In the genomic region with DNA sequence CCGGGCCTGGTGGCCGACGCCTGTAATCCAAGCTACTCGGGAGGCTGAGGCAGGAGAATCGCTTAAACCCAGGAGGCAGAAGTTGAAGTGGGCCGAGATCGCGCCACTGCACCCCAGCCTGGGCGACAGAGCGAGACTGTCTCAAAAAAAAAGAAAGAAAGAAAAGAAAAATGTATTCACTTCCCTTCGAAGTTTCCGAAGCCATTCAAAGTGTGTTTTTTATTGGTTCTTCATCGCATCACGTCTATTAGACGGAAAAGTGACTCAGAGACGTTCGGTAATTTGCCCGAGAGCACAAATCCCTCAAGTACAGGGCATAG, we compare ENCODE assay signal across 9 cellular contexts. TPM values are rescaled to one million over a fixed set of nuclear protein-coding genes. Genes with fewer than 3 reads are reported as not detected.
DNase-seq lines count a peak whose midpoint lies in the region; ATAC-seq and TF ChIP-seq lines count a peak whose summit lies in the region.
"Not testable (repeated sequence)": the region's sequence is repeated elsewhere in the genome, so short reads cannot be mapped to it uniquely, and the experiment has no call there.
"Had no signal": no experiment of that assay in that cellular context is flagged by ENCODE, and none has a peak within 500 bp of the region (broad histone marks: within the 10 kb centered on the region; RNA-seq: fewer than 3 reads in every experiment).

No MANE protein-coding gene starts in this region.

- H3K4me3 ChIP-seq in AG04449 (ENCODE audit: low read depth, low read length) (peak overlapping the region; percentile 100), HCT116 (replicated peaks in 1 of 2; ENCODE audit: low read depth in 1 of 2, low read length in 2 of 2) (peak overlapping the region; percentile 82 to 84), SJSA1 (peak overlapping the region; percentile 71), ectodermal cell (ENCODE audit: insufficient read depth, low read depth, low read length) (peak overlapping the region; percentile 78), iPS DF 6.9 (ENCODE audit: low read length) (peak overlapping the region; percentile 22; the same call in 1 of the 2 replicates)

- CTCF ChIA-PET in AG04449 (lab: Yijun Ruan, JAX) (interaction anchor here (2.4 kb wide), 1 partner anchor 521 kb away, joined by 6 read pairs; no protein-coding TSS in a partner anchor), HCT116 (lab: Charles Lee) (interaction anchor here (1.2 to 1.4 kb wide), 2 partner anchors 9 to 521 kb away, joined by 5 read pairs; no protein-coding TSS in a partner anchor)

- ATAC-seq in HCT116; natural killer cell treated with Interleukin-12 subunit alpha and Interleukin-12 subunit beta and Interleukin-15 and Interleukin-18, amount 100 ng/mL, for 72 hours; stimulated activated memory B cell treated with anti-CD40 and anti-IgM and Interleukin-4, amounts not matched to agents 10 μg/mL and 1 μg/mL and 100 μg/mL, for 72 hours: not testable (repeated sequence)

- not testable (repeated sequence) for DNase-seq in AG04449 (ENCODE audit: low read depth, low spot score); HCT116 (ENCODE audit: low read depth, low spot score); SJSA1 (ENCODE audit: low read depth in 1 of 2, low spot score in 2 of 2); iPS DF 6.9 (ENCODE audit: low read depth, low spot score); natural killer cell treated with Interleukin-12 subunit alpha and Interleukin-12 subunit beta and Interleukin-15 and Interleukin-18, amount 100 ng/mL, for 72 hours (ENCODE audit: low spot score)

- H3K36me3 Mint-ChIP-seq in activated naive CD8-positive, alpha-beta T cell; natural killer cell treated with Interleukin-12 subunit alpha and Interleukin-12 subunit beta and Interleukin-15 and Interleukin-18, amount 100 ng/mL, for 72 hours; stimulated activated memory B cell treated with anti-CD40 and anti-IgM and Interleukin-4, amounts not matched to agents 10 μg/mL and 1 μg/mL and 100 μg/mL, for 72 hours: not testable (repeated sequence)

- peaks cover 39% of the 10 kb centered on the region for H3K4me1 Mint-ChIP-seq in activated naive CD8-positive, alpha-beta T cell (ENCODE audit: low read depth)
- peaks cover 20 to 32% of the 10 kb centered on the region in 2 donors for H3K4me1 Mint-ChIP-seq in natural killer cell treated with Interleukin-12 subunit alpha and Interleukin-12 subunit beta and Interleukin-15 and Interleukin-18, amount 100 ng/mL, for 72 hours (ENCODE audit: low read depth in 2 of 2)
- peaks cover 27% of the 10 kb centered on the region for H3K4me1 Mint-ChIP-seq in stimulated activated memory B cell treated with anti-CD40 and anti-IgM and Interleukin-4, amounts not matched to agents 10 μg/mL and 1 μg/mL and 100 μg/mL, for 72 hours

- peak overlapping the region; percentile 95 for H2AFZ ChIP-seq in HCT116 (ENCODE audit: low read depth, low read length, poor library complexity, severe bottlenecking)

- not testable (repeated sequence) for H3K36me3 ChIP-seq in HCT116 (ENCODE audit: control insufficient read depth in 1 of 2, insufficient read depth in 2 of 2, low read length in 2 of 2); ectodermal cell (ENCODE audit: control insufficient read depth, insufficient read depth, low read length); iPS DF 6.9 (ENCODE audit: control insufficient read depth, insufficient read depth, low read length)
- H3K36me3 ChIP-seq in SJSA1: peaks cover 11% of the 10 kb centered on the region

- intact Hi-C loops in HCT116 (cut with micrococcal nuclease): loop anchor here (5.0 kb wide), 1 partner anchor 523 kb away; no protein-coding TSS in a partner anchor

- H3K79me2 ChIP-seq in HCT116 (ENCODE audit: insufficient read depth, low read length): peaks cover 33% of the 10 kb centered on the region

- H3K27me3 ChIP-seq in HCT116 (ENCODE audit: insufficient read depth, low read length); SJSA1 (replicated peaks); ectodermal cell (ENCODE audit: control insufficient read depth, insufficient read depth, low read length, poor library complexity, severe bottlenecking); iPS DF 6.9 (ENCODE audit: control insufficient read depth, insufficient read depth, low read length): not testable (repeated sequence)

- not testable (repeated sequence) for H3K9me3 ChIP-seq in HCT116 (ENCODE audit: control insufficient read depth in 1 of 2, insufficient read depth in 1 of 2, low read depth in 1 of 2, low read length in 2 of 2); SJSA1 (replicated peaks); ectodermal cell (ENCODE audit: control insufficient read depth, low read length); iPS DF 6.9 (ENCODE audit: control insufficient read depth, insufficient read depth, low read length)

- TF ChIP-seq POLR2A in HCT116 (IDR thresholded peaks at IDR 0.05; ENCODE audit: borderline replicate concordance, extremely low read depth, insufficient read depth, insufficient read length): not testable (repeated sequence)

- not testable (repeated sequence) for TF ChIP-seq RAD21 in HCT116 (IDR thresholded peaks at IDR 0.05; ENCODE audit: low read depth)

- H3K27ac Mint-ChIP-seq in activated naive CD8-positive, alpha-beta T cell: peak overlapping the region; percentile 95
- peak overlapping the region; percentile 91 to 94 for H3K27ac Mint-ChIP-seq in natural killer cell treated with Interleukin-12 subunit alpha and Interleukin-12 subunit beta and Interleukin-15 and Interleukin-18, amount 100 ng/mL, for 72 hours
- peak overlapping the region; percentile 93 for H3K27ac Mint-ChIP-seq in stimulated activated memory B cell treated with anti-CD40 and anti-IgM and Interleukin-4, amounts not matched to agents 10 μg/mL and 1 μg/mL and 100 μg/mL, for 72 hours

- H3K27me3 Mint-ChIP-seq in activated naive CD8-positive, alpha-beta T cell; natural killer cell treated with Interleukin-12 subunit alpha and Interleukin-12 subunit beta and Interleukin-15 and Interleukin-18, amount 100 ng/mL, for 72 hours; stimulated activated memory B cell treated with anti-CD40 and anti-IgM and Interleukin-4, amounts not matched to agents 10 μg/mL and 1 μg/mL and 100 μg/mL, for 72 hours: not testable (repeated sequence)

- POLR2A ChIA-PET in AG04449 (lab: Yijun Ruan, JAX): interaction anchor here (0.6 to 1.4 kb wide), 5 partner anchors 10 to 525 kb away, joined by 3 to 6 read pairs (median 4); a partner anchor contains a TSS
- POLR2A ChIA-PET in HCT116 (lab: Charles Lee): not testable (repeated sequence)

- H3K4me3 Mint-ChIP-seq in activated naive CD8-positive, alpha-beta T cell: peak overlapping the region; percentile 99
- peak overlapping the region; percentile 100 for H3K4me3 Mint-ChIP-seq in natural killer cell treated with Interleukin-12 subunit alpha and Interleukin-12 subunit beta and Interleukin-15 and Interleukin-18, amount 100 ng/mL, for 72 hours
- H3K4me3 Mint-ChIP-seq in stimulated activated memory B cell treated with anti-CD40 and anti-IgM and Interleukin-4, amounts not matched to agents 10 μg/mL and 1 μg/mL and 100 μg/mL, for 72 hours: peak overlapping the region; percentile 98

- peak overlapping the region; percentile 81 for H3K27ac ChIP-seq in HCT116 (ENCODE audit: low read depth, low read length)
- peak overlapping the region; percentile 68 for H3K27ac ChIP-seq in SJSA1
- H3K27ac ChIP-seq in ectodermal cell (ENCODE audit: insufficient read depth, low read depth, low read length, poor library complexity, severe bottlenecking): peak overlapping the region; percentile 53
- H3K27ac ChIP-seq in iPS DF 6.9 (ENCODE audit: low read length): not testable (repeated sequence)

- RAD21 ChIA-PET in HCT116 (lab: Charles Lee; ENCODE audit: low non-redundant PET in 1 of 2, low total read pairs in 2 of 2, uncharacterized antibody in 2 of 2, unreplicated experiment in 2 of 2): interaction anchor here in 1 of 2 experiments (1.1 kb wide), 1 partner anchor 521 kb away, joined by 5 read pairs; no protein-coding TSS in a partner anchor

- BruUV-seq in HCT116 (replicated peaks; lab: Mats Ljungman, UMichigan): not testable (repeated sequence)

- not testable (repeated sequence) for H3K9me3 Mint-ChIP-seq in activated naive CD8-positive, alpha-beta T cell (ENCODE audit: low read depth); natural killer cell treated with Interleukin-12 subunit alpha and Interleukin-12 subunit beta and Interleukin-15 and Interleukin-18, amount 100 ng/mL, for 72 hours; stimulated activated memory B cell treated with anti-CD40 and anti-IgM and Interleukin-4, amounts not matched to agents 10 μg/mL and 1 μg/mL and 100 μg/mL, for 72 hours

- H3K4me1 ChIP-seq in HCT116 (ENCODE audit: control insufficient read depth in 1 of 2, insufficient read depth in 2 of 2, low read length in 2 of 2): peaks cover 15 to 23% of the 10 kb centered on the region in 2 experiments; a peak in 3 of 4 replicates
- peaks cover 12% of the 10 kb centered on the region for H3K4me1 ChIP-seq in SJSA1 (replicated peaks)
- H3K4me1 ChIP-seq in ectodermal cell (ENCODE audit: control insufficient read depth, insufficient read depth, low read length); iPS DF 6.9 (ENCODE audit: control insufficient read depth, insufficient read depth, low read length): not testable (repeated sequence)

- H4K20me1 ChIP-seq in HCT116 (ENCODE audit: insufficient read depth): not testable (repeated sequence)

- H3K4me2 ChIP-seq in HCT116 (ENCODE audit: low read length): peak overlapping the region; percentile 90

- H3K9me2 ChIP-seq in HCT116 (ENCODE audit: insufficient read depth): not testable (repeated sequence)

- not testable (repeated sequence) for TF ChIP-seq CTCF in AG04449 (IDR thresholded peaks at IDR 0.05; ENCODE audit: insufficient read depth, low read length, missing control alignments); HCT116 (IDR thresholded peaks at IDR 0.05 in 2 of 3, conservative IDR thresholded peaks at IDR 0.05 in 1 of 3; ENCODE audit: borderline replicate concordance in 1 of 3, insufficient read depth in 1 of 3, low read depth in 2 of 3, low read length in 2 of 3)

- WGBS in ectodermal cell, 2 experiments: 75 to 77% methylated on average over 18 of the region's 18 CpGs
- WGBS in iPS DF 6.9 (ENCODE audit: insufficient coverage, insufficient read length): no CpG with 5 or more reads among the region's 18 CpGs

- peak overlapping the region; percentile 87 for H3K9ac ChIP-seq in HCT116 (ENCODE audit: low read length)

RNA-seq across cellular contexts. Expression of a gene that starts 0.5 kb away (rescaled TPM):
- 17.7 TPM for total RNA-seq in HCT116 (2021; ENCODE audit: unreplicated experiment)
- 8.4 and 11.2 TPM in 2 replicates for polyA plus RNA-seq in HCT116 (2012)
- total RNA-seq in SJSA1 (2014; rRNA removed; shearing (Covaris generic)): 28.4 and 31.1 TPM in 2 replicates
- polyA plus RNA-seq in ectodermal cell (2013, experiment 1 of 4): 31.8 TPM
- 30.5 TPM for polyA plus RNA-seq in ectodermal cell (2013, experiment 2 of 4)
- 22.8 TPM for polyA plus RNA-seq in ectodermal cell (2013, experiment 3 of 4)
- polyA plus RNA-seq in ectodermal cell (2013, experiment 4 of 4): 24.4 TPM
- 10 to 100 TPM; 22.2 to 23.2 TPM for total RNA-seq in natural killer cell treated with Interleukin-12 subunit alpha and Interleukin-12 subunit beta and Interleukin-15 and Interleukin-18, amount 100 ng/mL, for 72 hours

RNA-seq across cellular contexts. Expression of a gene that starts 29.0 kb away (rescaled TPM):
- not detected for total RNA-seq in HCT116 (2021; ENCODE audit: unreplicated experiment)
- not detected in 2 replicates for polyA plus RNA-seq in HCT116 (2012)
- not detected in 2 replicates for total RNA-seq in SJSA1 (2014; rRNA removed; shearing (Covaris generic))
- not detected for polyA plus RNA-seq in ectodermal cell (2013, experiment 1 of 4)
- not detected for polyA plus RNA-seq in ectodermal cell (2013, experiment 2 of 4)
- not detected for polyA plus RNA-seq in ectodermal cell (2013, experiment 3 of 4)
- not detected for polyA plus RNA-seq in ectodermal cell (2013, experiment 4 of 4)
- not detected for total RNA-seq in natural killer cell treated with Interleukin-12 subunit alpha and Interleukin-12 subunit beta and Interleukin-15 and Interleukin-18, amount 100 ng/mL, for 72 hours
- total RNA-seq: cerebellum had no signal

RNA-seq across cellular contexts. Expression of a gene that starts 40.2 kb away (rescaled TPM):
- total RNA-seq in HCT116 (2021; ENCODE audit: unreplicated experiment): not detected
- not detected in 2 replicates for polyA plus RNA-seq in HCT116 (2012)
- total RNA-seq in SJSA1 (2014; rRNA removed; shearing (Covaris generic)): not detected in 2 replicates
- not detected for polyA plus RNA-seq in ectodermal cell (2013, experiment 1 of 4)
- polyA plus RNA-seq in ectodermal cell (2013, experiment 2 of 4): not detected
- polyA plus RNA-seq in ectodermal cell (2013, experiment 3 of 4): not detected
- polyA plus RNA-seq in ectodermal cell (2013, experiment 4 of 4): not detected
- total RNA-seq in natural killer cell treated with Interleukin-12 subunit alpha and Interleukin-12 subunit beta and Interleukin-15 and Interleukin-18, amount 100 ng/mL, for 72 hours: not detected
- total RNA-seq: cerebellum had no signal

Comparison
In these comparisons a context has a peak if more than half of its experiments do, and no peak if none do; other contexts are left out.
1. H3K4me3 ChIP-seq: peak in every context shown above with its lines; median percentile 100 in AG04449; 83 in HCT116; 78 in ectodermal cell; 71 in SJSA1; 22 in iPS DF 6.9.